In genomic region chr16:76484020-76484419, GRCh38 we compare ENCODE assay signal across 28 cellular contexts.
"Had no signal": no experiment of that assay in that cellular context is flagged by ENCODE, and none has a peak within 500 bp of the region (broad histone marks: within the 10 kb centered on the region; RNA-seq: fewer than 3 reads in every experiment).

No MANE protein-coding gene starts in this region.

- H3K27ac ChIP-seq: left ventricle myocardium inferior, neural progenitor cell, neutrophil, parathyroid adenoma, right atrium auricular region, skin epidermis, stomach, suprapubic skin, vagina had no signal

- H3K27me3 Mint-ChIP-seq: stimulated activated naive B cell treated with anti-CD40 and anti-IgM and Interleukin-4, amounts not matched to agents 10 μg/mL and 1 μg/mL and 100 μg/mL, for 72 hours had no signal

- H3K9ac ChIP-seq: neural progenitor cell, parathyroid adenoma had no signal

- H3K4me3 Mint-ChIP-seq: immature natural killer cell; mesothelial cell of epicardium; naive B cell; natural killer cell; nephron progenitor cell; neural progenitor cell; stimulated activated naive B cell treated with anti-CD40 and anti-IgM and Interleukin-4, amounts not matched to agents 10 μg/mL and 1 μg/mL and 100 μg/mL, for 72 hours; type B pancreatic cell had no signal

- H3K27me3 ChIP-seq: neutrophil, right atrium auricular region, stomach, suprapubic skin, tibial nerve, vagina had no signal

- H2AFZ ChIP-seq: neural progenitor cell, parathyroid adenoma had no signal

- H3K27ac Mint-ChIP-seq: immature natural killer cell; mesothelial cell of epicardium; natural killer cell; nephron progenitor cell; neural progenitor cell; stimulated activated naive B cell treated with anti-CD40 and anti-IgM and Interleukin-4, amounts not matched to agents 10 μg/mL and 1 μg/mL and 100 μg/mL, for 72 hours; type B pancreatic cell had no signal

- H3K4me3 ChIP-seq: left ventricle myocardium inferior, lung, neural progenitor cell, right atrium auricular region, skin epidermis, stomach, suprapubic skin, tibial nerve, vagina had no signal

- H3K36me3 Mint-ChIP-seq: immature natural killer cell; mesothelial cell of epicardium; naive B cell; natural killer cell; neural progenitor cell; stimulated activated naive B cell treated with anti-CD40 and anti-IgM and Interleukin-4, amounts not matched to agents 10 μg/mL and 1 μg/mL and 100 μg/mL, for 72 hours; type B pancreatic cell had no signal

- H3K9me3 ChIP-seq: left ventricle myocardium inferior, neutrophil, right atrium auricular region, stomach, suprapubic skin, tibial nerve, vagina had no signal

- H3K4me1 ChIP-seq: left ventricle myocardium inferior, neural progenitor cell, parathyroid adenoma, right atrium auricular region, stomach, suprapubic skin, tibial nerve, vagina had no signal

- H3K4me1 Mint-ChIP-seq: immature natural killer cell; mesothelial cell of epicardium; naive B cell; natural killer cell; neural progenitor cell; stimulated activated naive B cell treated with anti-CD40 and anti-IgM and Interleukin-4, amounts not matched to agents 10 μg/mL and 1 μg/mL and 100 μg/mL, for 72 hours had no signal

- DNase-seq: immature natural killer cell; kidney; left colon; left ventricle myocardium inferior; mesendoderm; naive B cell; natural killer cell; nephron progenitor cell; occipital lobe; stimulated activated CD4-positive, alpha-beta T cell treated with anti-CD3 and anti-CD28 coated beads, Interleukin-12 subunit alpha, Interleukin-12 subunit beta, amount 100 ng/mL, for 4 hours; stimulated activated CD4-positive, alpha-beta T cell treated with anti-CD3 and anti-CD28 coated beads, Interleukin-15, amount 100 ng/mL, for 24 hours; stimulated activated CD4-positive, alpha-beta T cell treated with anti-CD3 and anti-CD28 coated beads, Interleukin-2, amount 100 ng/mL, for 24 hours; stimulated activated CD4-positive, alpha-beta T cell treated with anti-CD3 and anti-CD28 coated beads, Interleukin-4, amount 100 ng/mL, for 1 hour; stimulated activated naive B cell treated with anti-CD40 and anti-IgM and Interleukin-4, amounts not matched to agents 10 μg/mL and 1 μg/mL and 100 μg/mL, for 72 hours; stimulated activated naive CD8-positive, alpha-beta T cell treated with anti-CD3 and anti-CD28 coated beads, Interleukin-15, Interleukin-2, amounts not matched to agents 100 U/mL and 50 U/mL, for 24 hours; stomach had no signal

- H3K9me3 Mint-ChIP-seq: mesothelial cell of epicardium, nephron progenitor cell, neural progenitor cell, type B pancreatic cell had no signal

- H3K79me2 ChIP-seq: parathyroid adenoma had no signal

- H3K36me3 ChIP-seq: left ventricle myocardium inferior, neural progenitor cell, neutrophil, right atrium auricular region, stomach, suprapubic skin, tibial nerve, vagina had no signal

- H3K4me2 ChIP-seq: neural progenitor cell had no signal

- FAIRE-seq: islet of Langerhans had no signal
